Comparison of ENCODE assay signal across 24 cellular contexts in the genomic region with DNA sequence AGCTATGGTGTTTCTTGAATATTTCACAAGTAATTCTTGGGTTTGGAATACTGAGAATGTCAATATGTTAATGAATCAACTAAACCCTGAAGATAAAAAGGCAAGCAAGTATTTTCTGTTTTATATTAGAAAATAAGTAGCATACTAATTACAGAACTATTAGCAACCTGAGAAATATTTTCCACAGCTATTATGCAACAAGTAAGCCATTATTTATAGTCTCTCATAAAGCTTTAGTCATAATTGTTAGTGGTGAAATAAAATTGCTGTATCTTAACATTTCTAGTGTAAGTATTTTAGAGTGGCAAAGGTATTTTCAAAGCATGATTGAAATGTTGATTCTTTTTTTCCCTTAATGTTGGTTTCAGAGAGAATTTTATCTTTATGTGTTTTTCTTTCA. TPM values are rescaled to one million over a fixed set of nuclear protein-coding genes. Genes with fewer than 3 reads are reported as not detected.
DNase-seq lines count a peak whose midpoint lies in the region; ATAC-seq, FAIRE-seq and TF ChIP-seq lines count a peak whose summit lies in the region.
"Had no signal": no experiment of that assay in that cellular context is flagged by ENCODE, and none has a peak within 500 bp of the region (broad histone marks: within the 10 kb centered on the region; RNA-seq: fewer than 3 reads in every experiment).

No MANE protein-coding gene starts in this region.

- H3K4me1 ChIP-seq in breast epithelium = no peaks in the 10 kb centered on the region
- H3K4me1 ChIP-seq: vagina had no signal

- H3K27ac ChIP-seq in breast epithelium = no peak overlapping the region
- peak overlapping the region in 47 of 59 donors; percentile 1 to 83 (median 66) for H3K27ac ChIP-seq in dorsolateral prefrontal cortex
- H3K27ac ChIP-seq: 22Rv1, skin epidermis, vagina had no signal

- no peaks in the 10 kb centered on the region for H3K36me3 ChIP-seq in breast epithelium

- FAIRE-seq in frontal cortex (lab: Jason Lieb, UNC) = peak; percentile 70
- FAIRE-seq: keratinocyte had no signal

- peaks cover 12% of the 10 kb centered on the region for H3K4me1 Mint-ChIP-seq in MCF 10A (ENCODE audit: insufficient read depth, unreplicated experiment)

- intact Hi-C loops in MCF 10A (cut with micrococcal nuclease) = no loop called here
- intact Hi-C loops in breast epithelium (cut with DNase I; ENCODE audit: low total_unique reads) = no loop called here
- intact Hi-C loops in dorsolateral prefrontal cortex (cut with DNase I) = no loop called here

- H3K4me3 ChIP-seq in breast epithelium (no peak overlapping the region), dorsolateral prefrontal cortex (no peak overlapping the region)
- H3K4me3 ChIP-seq: skin epidermis, vagina had no signal

- H3K27me3 ChIP-seq in breast epithelium (no peaks in the 10 kb centered on the region), dorsolateral prefrontal cortex (no peaks in the 10 kb centered on the region)
- H3K27me3 ChIP-seq: vagina had no signal

- no peaks in the 10 kb centered on the region for H3K27me3 Mint-ChIP-seq in MCF 10A (ENCODE audit: insufficient read depth, unreplicated experiment)
- H3K27me3 Mint-ChIP-seq: activated CD4-positive, alpha-beta memory T cell treated with anti-CD3 and anti-CD28 coated beads for 36 hours; activated naive CD8-positive, alpha-beta T cell; natural killer cell treated with Interleukin-12 subunit alpha and Interleukin-12 subunit beta and Interleukin-15 and Interleukin-18, amount 100 ng/mL, for 72 hours had no signal

- POLR2A ChIA-PET in MCF 10A (lab: Yijun Ruan, JAX) = interaction anchor here (0.7 to 1.9 kb wide), 6 partner anchors 16 to 65 kb away, joined by 3 to 6 read pairs (median 4); no protein-coding TSS in a partner anchor

- CTCF ChIA-PET in MCF 10A (lab: Yijun Ruan, JAX) = no interaction called here

- TF ChIP-seq CTCF in MCF 10A (IDR thresholded peaks at IDR 0.05; ENCODE audit: unreplicated experiment) (no peak), breast epithelium (IDR thresholded peaks at IDR 0.05) (no peak), dorsolateral prefrontal cortex (IDR thresholded peaks at IDR 0.05 in 54 of 56, conservative IDR thresholded peaks at IDR 0.05 in 2 of 56; ENCODE audit: low read depth in 1 of 56, partially characterized antibody in 56 of 56) (no peak)

- peaks cover 34% of the 10 kb centered on the region for H3K36me3 Mint-ChIP-seq in MCF 10A (ENCODE audit: insufficient read depth, unreplicated experiment)

- H3K9me3 ChIP-seq in breast epithelium = no peaks in the 10 kb centered on the region
- H3K9me3 ChIP-seq: vagina had no signal

- ATAC-seq in GM18909 (IDR thresholded peaks at IDR 0.05; ENCODE audit: poor library complexity, unreplicated experiment) = no peak
- ATAC-seq: natural killer cell treated with Interleukin-12 subunit alpha and Interleukin-12 subunit beta and Interleukin-15 and Interleukin-18, amount 100 ng/mL, for 72 hours; stimulated activated naive CD8-positive, alpha-beta T cell treated with anti-CD3 and anti-CD28 coated beads, Interleukin-15, Interleukin-2, amounts not matched to agents 100 U/mL and 50 U/mL, for 24 hours had no signal

- TF ChIP-seq POLR2A in breast epithelium (IDR thresholded peaks at IDR 0.05) = no peak

- BruUV-seq in MCF 10A (replicated peaks; lab: Mats Ljungman, UMichigan) = no TSS peak

- no peak overlapping the region for H3K4me3 Mint-ChIP-seq in MCF 10A (ENCODE audit: unreplicated experiment)
- H3K4me3 Mint-ChIP-seq: activated CD4-positive, alpha-beta memory T cell treated with anti-CD3 and anti-CD28 coated beads for 36 hours; activated naive CD8-positive, alpha-beta T cell; natural killer cell treated with Interleukin-12 subunit alpha and Interleukin-12 subunit beta and Interleukin-15 and Interleukin-18, amount 100 ng/mL, for 72 hours had no signal

- DNase-seq in MCF 10A (ENCODE audit: unreplicated experiment) (peak; percentile 13), breast epithelium (ENCODE audit: low spot score in 2 of 2) (no peak), dorsolateral prefrontal cortex (no peak), frontal cortex (ENCODE audit: low spot score in 2 of 2) (no peak), KG1 (lab: John Stamatoyannopoulos, UW) (no peak), NCI-H2227 treated with DMSO at 0.1 percent for 48 hours (lab: John Stamatoyannopoulos, UW) (no peak), hypothalamus (lab: John Stamatoyannopoulos, UW) (no peak)
- DNase-seq: activated CD4-positive, alpha-beta memory T cell treated with anti-CD3 and anti-CD28 coated beads for 36 hours; activated CD4-positive, CD25-positive, alpha-beta regulatory T cell; activated CD8-positive, alpha-beta memory T cell treated with anti-CD3 and anti-CD28 coated beads, Interleukin-2, amount 50 U/mL, for 48 hours; cerebellar nuclear complex; DND-41; H7; NCI-H1417 treated with DMSO at 0.1 percent for 48 hours; NCI-H446 treated with DMSO at 0.1 percent for 48 hours; NCI-H82; stimulated activated naive CD8-positive, alpha-beta T cell treated with anti-CD3 and anti-CD28 coated beads, Interleukin-15, Interleukin-2, amounts not matched to agents 100 U/mL and 50 U/mL, for 24 hours had no signal

- no peak overlapping the region for H3K27ac Mint-ChIP-seq in MCF 10A (ENCODE audit: low read depth, unreplicated experiment)
- H3K27ac Mint-ChIP-seq: activated CD4-positive, alpha-beta memory T cell treated with anti-CD3 and anti-CD28 coated beads for 36 hours; activated naive CD8-positive, alpha-beta T cell; natural killer cell treated with Interleukin-12 subunit alpha and Interleukin-12 subunit beta and Interleukin-15 and Interleukin-18, amount 100 ng/mL, for 72 hours had no signal

- no peaks in the 10 kb centered on the region for H3K9me3 Mint-ChIP-seq in MCF 10A (ENCODE audit: unreplicated experiment)
- H3K9me3 Mint-ChIP-seq: activated CD4-positive, alpha-beta memory T cell treated with anti-CD3 and anti-CD28 coated beads for 36 hours; natural killer cell treated with Interleukin-12 subunit alpha and Interleukin-12 subunit beta and Interleukin-15 and Interleukin-18, amount 100 ng/mL, for 72 hours had no signal

RNA-seq across cellular contexts. Expression of a gene that starts 53.3 kb away (rescaled TPM):
- total RNA-seq in MCF 10A (2022) (106 and 112 TPM in 2 replicates), breast epithelium (10 to 100 TPM; 46.1 to 79.6 (median 49.2) TPM), dorsolateral prefrontal cortex (100 to 1,000 TPM in 43 of 120 experiments, 10 to 100 TPM in 77; 42.5 to 163 (median 94.1) TPM), frontal cortex (73.0 TPM)

Comparison
In these comparisons a context has a peak if more than half of its experiments do, and no peak if none do; other contexts are left out.
1. H3K27ac ChIP-seq: peak in dorsolateral prefrontal cortex (47 of 59); none in breast epithelium (0 of 2).